In the genomic region with DNA sequence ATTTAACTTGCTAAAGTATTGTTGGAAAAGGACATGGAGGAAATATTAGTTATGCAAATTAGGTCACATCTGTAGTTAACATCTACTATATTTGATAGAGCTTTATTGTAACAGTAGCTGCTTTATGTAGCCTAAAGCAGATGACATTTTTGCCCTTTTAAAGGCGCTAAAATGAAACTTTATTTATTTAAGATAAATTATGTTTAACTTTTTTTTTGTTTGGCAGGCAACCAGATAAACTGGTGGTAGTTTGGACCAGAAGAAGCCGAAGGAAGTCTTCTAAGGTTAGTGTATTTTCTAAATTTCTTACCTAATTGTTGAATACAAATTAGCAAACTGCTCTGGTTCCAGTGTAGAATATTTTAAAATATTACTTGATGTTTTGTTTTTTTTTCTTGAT, we compare ENCODE assay signal across 9 cellular contexts.
"Had no signal": no experiment of that assay in that cellular context is flagged by ENCODE, and none has a peak within 500 bp of the region (broad histone marks: within the 10 kb centered on the region; RNA-seq: fewer than 3 reads in every experiment).

No MANE protein-coding gene starts in this region.

- H3K27me3 Mint-ChIP-seq: IgD-negative memory B cell had no signal

- H3K27ac Mint-ChIP-seq: GM23338, H9, IgD-negative memory B cell had no signal

- H3K4me3 Mint-ChIP-seq: GM23338, H9 had no signal

- H3K4me3 ChIP-seq: GM23338 had no signal

- H3K4me2 ChIP-seq: GM23338 had no signal

- DNase-seq: H9, HCEC 1CT, KBM-7 had no signal

- FAIRE-seq: H1, H54, HepG2 had no signal

- ATAC-seq: GM23338, HepG2 had no signal

- H3K27ac ChIP-seq: HL-60 had no signal
